22 cellular contexts compared by ENCODE assay signal in the genomic region with DNA sequence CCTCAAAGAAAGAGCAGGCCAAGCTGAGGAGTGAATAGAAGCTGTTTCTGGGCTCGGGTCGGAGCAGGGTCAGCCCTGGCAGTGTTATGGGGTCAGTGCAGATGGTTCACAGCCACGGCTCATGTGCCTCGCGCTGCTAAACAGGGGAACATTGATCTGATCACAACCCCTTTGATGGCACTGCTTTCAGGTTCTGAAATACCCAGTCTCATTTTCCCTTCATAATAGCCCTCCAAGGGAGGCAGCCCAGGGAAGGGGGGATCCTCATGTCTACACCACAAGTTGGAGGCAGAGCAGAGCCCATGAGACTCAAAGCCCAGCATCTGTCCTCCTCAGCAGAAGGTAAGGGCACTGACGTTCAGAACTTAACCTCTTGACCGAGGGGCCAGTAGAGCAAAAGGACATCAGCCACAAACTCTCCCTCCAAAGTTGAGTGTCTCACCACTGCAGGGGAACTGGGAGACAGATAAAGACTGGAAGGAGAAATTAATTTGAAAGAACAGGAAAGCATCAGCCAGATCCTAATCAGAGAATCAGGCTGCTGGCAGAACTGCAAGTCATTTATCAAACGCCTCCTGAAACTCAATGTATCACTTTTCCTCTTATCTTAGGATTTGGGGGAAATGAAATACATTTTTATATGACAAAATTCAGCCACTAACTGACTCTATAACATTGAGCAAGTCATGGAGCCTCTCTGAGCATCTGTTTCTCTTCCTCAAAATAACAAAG.
DNase-seq lines count a peak whose midpoint lies in the region; ATAC-seq, FAIRE-seq and TF ChIP-seq lines count a peak whose summit lies in the region.
"Had no signal": no experiment of that assay in that cellular context is flagged by ENCODE, and none has a peak within 500 bp of the region (broad histone marks: within the 10 kb centered on the region; RNA-seq: fewer than 3 reads in every experiment).

No MANE protein-coding gene starts in this region.

- H3K27me3 ChIP-seq in HUES6 (ENCODE audit: control insufficient read depth, insufficient read depth, low read length) (no peaks in the 10 kb centered on the region), K562 (ENCODE audit: control insufficient read depth in 2 of 2, insufficient read depth in 2 of 2, low read length in 2 of 2) (no peaks in the 10 kb centered on the region; a peak in 1 of 5 replicates), mesendoderm (ENCODE audit: insufficient read depth, low read length, poor library complexity) (no peaks in the 10 kb centered on the region)
- H3K27me3 ChIP-seq: SJSA1 had no signal

- no peak overlapping the region for H2BK15ac ChIP-seq in mesendoderm (replicated peaks; ENCODE audit: low read depth)

- H3K9me1 ChIP-seq in K562 (ENCODE audit: control insufficient read depth, insufficient read depth, low read length): no peaks in the 10 kb centered on the region

- no peak for TF ChIP-seq CTCF in K562 (IDR thresholded peaks at IDR 0.05 in 2 of 3, conservative IDR thresholded peaks at IDR 0.05 in 1 of 3; ENCODE audit: insufficient read depth in 2 of 3, low read depth in 1 of 3, low read length in 3 of 3)

- TF ChIP-seq RAD21 in K562 (CRISPR knock-in tag; conservative IDR thresholded peaks at IDR 0.05 in 1 of 2, IDR thresholded peaks at IDR 0.05 in 1 of 2): no peak

- no peak overlapping the region for H3K18ac ChIP-seq in mesendoderm (ENCODE audit: low read length)

- no peak for TF ChIP-seq EP300 in K562 (IDR thresholded peaks at IDR 0.05; ENCODE audit: low read length)

- no peaks in the 10 kb centered on the region; the same call in 1 of the 2 replicates for H4K20me1 ChIP-seq in K562 (replicated peaks; ENCODE audit: control insufficient read depth, insufficient read depth, low read length)

- peak overlapping the region; percentile 85 for H2BK5ac ChIP-seq in mesendoderm (ENCODE audit: low read length)

- H3K4ac ChIP-seq in mesendoderm (ENCODE audit: low read depth, low read length): no peak overlapping the region

- H3K27ac ChIP-seq in HUES6 (ENCODE audit: low read depth, low read length): no peak overlapping the region
- no peak overlapping the region for H3K27ac ChIP-seq in K562 (ENCODE audit: extremely low read depth, low read depth, low read length)
- H3K27ac ChIP-seq in mesendoderm (ENCODE audit: low read depth, low read length): no peak overlapping the region
- H3K27ac ChIP-seq: A549, SJSA1 had no signal

- H3K4me2 ChIP-seq in K562 (ENCODE audit: insufficient read depth, low read length): no peak overlapping the region
- H3K4me2 ChIP-seq in mesendoderm (ENCODE audit: low read length): no peak overlapping the region
- H3K4me2 ChIP-seq: A549 had no signal

- intact Hi-C loops in K562 (cut with micrococcal nuclease) (loop anchor here (10.0 kb wide), 1 partner anchor 313 kb away; no protein-coding TSS in a partner anchor), sciatic nerve (cut with DNase I) (no loop called here)

- BruUV-seq in K562 (replicated peaks; lab: Mats Ljungman, UMichigan): no TSS peak

- H3K23ac ChIP-seq in mesendoderm (ENCODE audit: low read length): no peak overlapping the region

- ATAC-seq in K562 (no peak), sciatic nerve (no peak)
- ATAC-seq: A549, GM12878, HepG2, Panc1 had no signal

- TF ChIP-seq POLR2A in K562 (conservative IDR thresholded peaks at IDR 0.05): no peak

- H2AK5ac ChIP-seq in mesendoderm (ENCODE audit: low read length): peak overlapping the region; percentile 65

- no peaks in the 10 kb centered on the region for H3K79me2 ChIP-seq in K562 (ENCODE audit: control insufficient read depth, insufficient read depth, low read length)
- no peaks in the 10 kb centered on the region for H3K79me2 ChIP-seq in mesendoderm (ENCODE audit: control insufficient read depth, insufficient read depth, low read length)

- DNase-seq in OCI-M1 (lab: John Stamatoyannopoulos, UW): peak; percentile 44
- no peak for DNase-seq in K562 (ENCODE audit: extremely low read depth in 1 of 4, low spot score in 3 of 4)
- no peak for DNase-seq in mesendoderm
- DNase-seq in activated naive CD4-positive, alpha-beta T cell treated with Interleukin-2 at 50 U/mL for 16 hours: no peak
- no peak for DNase-seq in sciatic nerve (ENCODE audit: low spot score)
- no peak for DNase-seq in NCI-H2081 treated with DMSO at 0.1 percent for 48 hours (lab: John Stamatoyannopoulos, UW)
- DNase-seq: Calu3; CD4-positive, alpha-beta memory T cell; DMS53; EL; KG1; NCI-H1092; NCI-H1436 treated with DMSO at 0.1 percent for 48 hours; NCI-H2081; NCI-H524; NCI-H82 had no signal

- H3K56ac ChIP-seq in mesendoderm (ENCODE audit: low read length): peak overlapping the region; percentile 69

- no peak overlapping the region for H2AFZ ChIP-seq in K562 (ENCODE audit: low read depth, low read length)

- H4K5ac ChIP-seq in mesendoderm (ENCODE audit: low read length): no peak overlapping the region

- POLR2A ChIA-PET in K562 (lab: Yijun Ruan, JAX): no interaction called here

- H3K36me3 ChIP-seq in HUES6 (ENCODE audit: control insufficient read depth, insufficient read depth, low read length) (no peaks in the 10 kb centered on the region), K562 (ENCODE audit: control insufficient read depth, insufficient read depth, low read length) (no peaks in the 10 kb centered on the region), mesendoderm (ENCODE audit: control insufficient read depth, insufficient read depth, low read length) (no peaks in the 10 kb centered on the region)
- H3K36me3 ChIP-seq: SJSA1 had no signal

- no peak for FAIRE-seq in K562 (lab: Jason Lieb, UNC)
- FAIRE-seq: A549, GM12878, HepG2 had no signal

- 1% methylated on average over 8 of the region's 8 CpGs for WGBS in K562 (ENCODE audit: insufficient coverage, low coverage, missing lambda C conversion rate)
- no CpG with 5 or more reads among the region's 8 CpGs for WGBS in mesendoderm (ENCODE audit: extremely low coverage, insufficient coverage, low lambda C conversion rate)

- no peaks in the 10 kb centered on the region for H3K79me1 ChIP-seq in mesendoderm (ENCODE audit: low read length)

- H2BK120ac ChIP-seq in mesendoderm (ENCODE audit: low read depth, low read length): no peak overlapping the region

- CTCF ChIA-PET in K562 (lab: Yijun Ruan, JAX; ENCODE audit: low intra/inter-chr PET ratio): no interaction called here

- no peaks in the 10 kb centered on the region for H3K9me3 ChIP-seq in HUES6 (ENCODE audit: control insufficient read depth, insufficient read depth, low read depth, low read length)
- no peaks in the 10 kb centered on the region for H3K9me3 ChIP-seq in K562 (replicated peaks; ENCODE audit: control insufficient read depth, insufficient read depth, low read depth, low read length)
- H3K9me3 ChIP-seq: A549, SJSA1 had no signal

- H3K9ac ChIP-seq in HUES6 (ENCODE audit: low read length) (peak overlapping the region; percentile 30), K562 (ENCODE audit: insufficient read depth in 1 of 2, low read depth in 2 of 2, low read length in 2 of 2) (no peak overlapping the region), mesendoderm (ENCODE audit: low read length) (peak overlapping the region; percentile 10)

- in situ Hi-C loops in K562 (cut with MboI): no loop called here

- no peak overlapping the region for H3K4me3 ChIP-seq in HUES6 (ENCODE audit: low read depth, low read length)
- no peak overlapping the region for H3K4me3 ChIP-seq in K562
- no peak overlapping the region for H3K4me3 ChIP-seq in mesendoderm (ENCODE audit: low read length)
- H3K4me3 ChIP-seq: A549, GM12878, SJSA1 had no signal

- H3K4me1 ChIP-seq in HUES6 (ENCODE audit: control insufficient read depth, insufficient read depth, low read length) (peaks cover 39% of the 10 kb centered on the region), K562 (replicated peaks in 1 of 2; ENCODE audit: control insufficient read depth in 2 of 2, insufficient read depth in 2 of 2, low read length in 2 of 2) (no peaks in the 10 kb centered on the region), mesendoderm (ENCODE audit: control insufficient read depth, low read depth, low read length) (peaks cover 15% of the 10 kb centered on the region)
- H3K4me1 ChIP-seq: A549 had no signal

- H4K8ac ChIP-seq in mesendoderm (ENCODE audit: low read depth, low read length): no peak overlapping the region

TF ChIP-seq in K562, 482 proteins besides CTCF, POLR2A, EP300 and RAD21:
- TF ChIP-seq MAFG (tag; conservative IDR thresholded peaks at IDR 0.05) (peak; percentile 69), ELF1 (tag; IDR thresholded peaks at IDR 0.05) (no peak), NFE2 (IDR thresholded peaks at IDR 0.05; ENCODE audit: low read depth) (peak; percentile 53)

Comparison
In these comparisons a context has a peak if more than half of its experiments do, and no peak if none do; other contexts are left out.
1. H3K9ac ChIP-seq: peak in HUES6 (single experiment) and mesendoderm (single experiment); none in K562 (0 of 2).